ENCODE assay signal across 8 cellular contexts in the genomic region with DNA sequence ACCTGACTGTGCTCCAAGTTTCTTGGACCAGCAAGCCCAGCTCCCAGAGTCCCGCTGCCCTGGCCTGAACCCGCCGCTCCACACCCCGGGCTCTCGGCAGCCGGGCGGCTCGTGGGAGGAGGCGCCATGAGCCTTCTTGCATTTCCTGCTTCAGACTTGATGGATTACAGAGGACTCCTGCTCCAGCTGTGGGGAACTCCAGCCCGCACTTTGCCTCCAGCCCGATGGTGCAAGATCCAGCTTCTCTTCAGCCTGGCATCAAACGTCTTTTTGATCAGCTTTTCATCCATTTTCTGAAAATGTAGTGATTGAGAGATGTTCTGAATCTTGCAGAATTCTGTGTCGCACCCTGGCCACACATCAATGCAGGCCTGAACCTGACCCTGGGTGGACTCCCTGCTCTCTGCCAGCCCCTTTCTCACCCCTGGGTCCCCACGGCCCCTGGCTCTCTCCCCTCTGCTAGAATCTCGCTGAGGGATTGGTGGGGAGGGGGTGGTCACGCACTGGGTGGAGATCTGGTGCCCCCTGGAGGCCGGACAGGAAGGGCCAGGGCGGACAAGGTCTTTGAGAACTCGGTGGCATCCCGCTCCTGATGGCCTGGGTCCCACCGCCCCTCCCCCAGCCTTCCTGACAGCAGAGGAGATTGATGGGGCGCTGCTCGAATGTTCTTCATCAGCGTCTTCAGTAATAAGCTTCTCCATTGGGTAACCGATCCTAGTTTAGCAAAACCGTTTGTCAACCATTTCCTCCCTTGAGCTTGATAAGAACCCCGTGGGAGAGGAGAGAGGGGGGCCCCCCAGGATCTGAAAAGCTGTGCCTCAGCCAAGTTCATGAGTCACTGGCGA. TPM values are rescaled to one million over a fixed set of nuclear protein-coding genes. Genes with fewer than 3 reads are reported as not detected.
DNase-seq lines count a peak whose midpoint lies in the region; ATAC-seq and TF ChIP-seq lines count a peak whose summit lies in the region.

No MANE protein-coding gene starts in this region.

- peak overlapping the region; percentile 85 for H3K27ac Mint-ChIP-seq in activated CD4-positive, alpha-beta T cell treated with anti-CD3 and anti-CD28 coated beads, Interleukin-2, amount 10 ng/mL, durations not matched to agents 24 days and 14 days

- ATAC-seq in GM21786 (IDR thresholded peaks at IDR 0.05; ENCODE audit: unreplicated experiment), result no peak

- TF ChIP-seq CTCF in AG04449 (IDR thresholded peaks at IDR 0.05; ENCODE audit: insufficient read depth, low read length, missing control alignments), result peak; percentile 89

- H3K36me3 Mint-ChIP-seq in activated CD4-positive, alpha-beta T cell treated with anti-CD3 and anti-CD28 coated beads, Interleukin-2, amount 10 ng/mL, durations not matched to agents 24 days and 14 days (ENCODE audit: low read depth), result no peaks in the 10 kb centered on the region

- intact Hi-C loops in activated CD4-positive, alpha-beta T cell treated with anti-CD3 and anti-CD28 coated beads, Interleukin-2, amount 10 ng/mL, durations not matched to agents 24 days and 14 days (cut with micrococcal nuclease), result loop anchor here (2.0 kb wide), 1 partner anchor 497 kb away; a partner anchor contains a TSS

- no peaks in the 10 kb centered on the region for H3K9me3 Mint-ChIP-seq in activated CD4-positive, alpha-beta T cell treated with anti-CD3 and anti-CD28 coated beads, Interleukin-2, amount 10 ng/mL, durations not matched to agents 24 days and 14 days

- peak overlapping the region; percentile 78 for H3K4me3 Mint-ChIP-seq in activated CD4-positive, alpha-beta T cell treated with anti-CD3 and anti-CD28 coated beads, Interleukin-2, amount 10 ng/mL, durations not matched to agents 24 days and 14 days

- no peaks in the 10 kb centered on the region for H3K27me3 Mint-ChIP-seq in activated CD4-positive, alpha-beta T cell treated with anti-CD3 and anti-CD28 coated beads, Interleukin-2, amount 10 ng/mL, durations not matched to agents 24 days and 14 days

- peak overlapping the region; percentile 55 for H3K4me3 ChIP-seq in AG04449 (ENCODE audit: low read depth, low read length)

- peaks cover 32% of the 10 kb centered on the region for H3K4me1 Mint-ChIP-seq in activated CD4-positive, alpha-beta T cell treated with anti-CD3 and anti-CD28 coated beads, Interleukin-2, amount 10 ng/mL, durations not matched to agents 24 days and 14 days

- POLR2A ChIA-PET in AG04449 (lab: Yijun Ruan, JAX), result interaction anchor here (1.1 kb wide), 1 partner anchor 353 kb away, joined by 3 read pairs; no protein-coding TSS in a partner anchor

- DNase-seq in AG04449 (ENCODE audit: low read depth, low spot score) (peak; percentile 42), GM19240 (ENCODE audit: insufficient read length, low spot score) (peak; percentile 65), NCI-H510A (lab: John Stamatoyannopoulos, UW) (peak; percentile 55), dedifferentiated amniotic fluid mesenchymal stem cell (ENCODE audit: extremely low spot score) (peak; percentile 92), left kidney (ENCODE audit: low read depth, low spot score) (peak; percentile 98)
- DNase-seq in activated CD4-positive, alpha-beta T cell treated with anti-CD3 and anti-CD28 coated beads, Interleukin-2, amount 10 ng/mL, durations not matched to agents 24 days and 14 days, result peak; percentile 96
- peak; percentile 59 to 61 for DNase-seq in stimulated activated CD4-positive, alpha-beta T cell treated with anti-CD3 and anti-CD28 coated beads, Interleukin-1b, Interleukin-23, amount 100 ng/mL, for 4 hours (ENCODE audit: low read depth in 2 of 2)

- CTCF ChIA-PET in AG04449 (lab: Yijun Ruan, JAX), result interaction anchor here (0.6 to 12.5 kb wide), 44 partner anchors 8 to 747 kb away, joined by 3 to 177 read pairs (median 4); a partner anchor contains a TSS

RNA-seq across cellular contexts. Expression of a gene that starts 12.1 kb away (rescaled TPM):
- 0.05 and 0.07 TPM in 2 replicates for total RNA-seq in activated CD4-positive, alpha-beta T cell treated with anti-CD3 and anti-CD28 coated beads, Interleukin-2, amount 10 ng/mL, durations not matched to agents 24 days and 14 days

Comparison
In these comparisons a context has a peak if more than half of its experiments do, and no peak if none do; other contexts are left out.
1. DNase-seq: peak in every context shown above with its lines; median percentile 98 in left kidney; 96 in activated CD4-positive, alpha-beta T cell treated with anti-CD3 and anti-CD28 coated beads, Interleukin-2, amount 10 ng/mL, durations not matched to agents 24 days and 14 days; 92 in dedifferentiated amniotic fluid mesenchymal stem cell; 65 in GM19240; 60 in stimulated activated CD4-positive, alpha-beta T cell treated with anti-CD3 and anti-CD28 coated beads, Interleukin-1b, Interleukin-23, amount 100 ng/mL, for 4 hours; 55 in NCI-H510A; 42 in AG04449.